Comparison of ENCODE assay signal across 15 cellular contexts in genomic region chr3:30663533-30664241, GRCh38. TPM values are rescaled to one million over a fixed set of nuclear protein-coding genes. Genes with fewer than 3 reads are reported as not detected.
DNase-seq lines count a peak whose midpoint lies in the region; ATAC-seq and TF ChIP-seq lines count a peak whose summit lies in the region.
"Had no signal": no experiment of that assay in that cellular context is flagged by ENCODE, and none has a peak within 500 bp of the region (broad histone marks: within the 10 kb centered on the region; RNA-seq: fewer than 3 reads in every experiment).

No MANE protein-coding gene starts in this region.

- H3K27me3 Mint-ChIP-seq in activated CD4-positive, alpha-beta T cell treated with anti-CD3 and anti-CD28 coated beads, Interleukin-2, amount 10 ng/mL, durations not matched to agents 7 days and 5 days: no peaks in the 10 kb centered on the region
- H3K27me3 Mint-ChIP-seq in activated naive CD8-positive, alpha-beta T cell treated with anti-CD3 and anti-CD28 coated beads, Interleukin-2, amount 10 ng/mL, durations not matched to agents 7 days and 5 days: no peaks in the 10 kb centered on the region

- H3K9me3 Mint-ChIP-seq in activated CD4-positive, alpha-beta T cell treated with anti-CD3 and anti-CD28 coated beads, Interleukin-2, amount 10 ng/mL, durations not matched to agents 7 days and 5 days: no peaks in the 10 kb centered on the region
- H3K9me3 Mint-ChIP-seq in activated naive CD8-positive, alpha-beta T cell treated with anti-CD3 and anti-CD28 coated beads, Interleukin-2, amount 10 ng/mL, durations not matched to agents 7 days and 5 days: no peaks in the 10 kb centered on the region

- H3K36me3 ChIP-seq in DND-41 (ENCODE audit: insufficient read depth, low read length) (peaks cover 28% of the 10 kb centered on the region), neutrophil (peaks cover 69% of the 10 kb centered on the region)
- H3K36me3 ChIP-seq: MG63 had no signal

- H3K79me2 ChIP-seq in DND-41 (ENCODE audit: insufficient read depth, low read length): peaks cover 29% of the 10 kb centered on the region

- no peak for ATAC-seq in DND-41 (ENCODE audit: insufficient read depth, low read depth)
- ATAC-seq in activated naive CD8-positive, alpha-beta T cell treated with anti-CD3 and anti-CD28 coated beads, Interleukin-2, amount 10 ng/mL, durations not matched to agents 7 days and 5 days (ENCODE audit: low read depth): no peak
- no peak for ATAC-seq in GM21576 (IDR thresholded peaks at IDR 0.05; ENCODE audit: unreplicated experiment)
- ATAC-seq: A549, psoas muscle had no signal

- no peak for DNase-seq in activated CD4-positive, alpha-beta T cell treated with anti-CD3 and anti-CD28 coated beads, Interleukin-2, amount 10 ng/mL, durations not matched to agents 7 days and 5 days
- no peak for DNase-seq in activated CD4-positive, alpha-beta T cell treated with anti-CD3 and anti-CD28 coated beads, Interleukin-2, amount 50 U/mL, for 48 hours
- no peak for DNase-seq in DND-41
- DNase-seq in activated naive CD8-positive, alpha-beta T cell treated with anti-CD3 and anti-CD28 coated beads, Interleukin-2, amount 10 ng/mL, durations not matched to agents 7 days and 5 days: no peak
- DNase-seq in amygdala (lab: John Stamatoyannopoulos, UW): no peak
- no peak for DNase-seq in NCI-H1105 (lab: John Stamatoyannopoulos, UW)
- DNase-seq: kidney glomerular epithelial cell, MG63, NCI-H1930, NCI-H510A, psoas muscle had no signal

- peaks cover 97% of the 10 kb centered on the region for H3K4me1 ChIP-seq in DND-41 (ENCODE audit: insufficient read depth, low read length)
- H3K4me1 ChIP-seq in neutrophil (ENCODE audit: control insufficient read depth in 1 of 2, insufficient read depth in 1 of 2, low read depth in 1 of 2, low read length in 1 of 2): peaks cover 43 to 55% of the 10 kb centered on the region in 2 experiments

- peak overlapping the region; percentile 83 for H3K27ac Mint-ChIP-seq in activated CD4-positive, alpha-beta T cell treated with anti-CD3 and anti-CD28 coated beads, Interleukin-2, amount 10 ng/mL, durations not matched to agents 7 days and 5 days
- peak overlapping the region; percentile 92 for H3K27ac Mint-ChIP-seq in activated naive CD8-positive, alpha-beta T cell treated with anti-CD3 and anti-CD28 coated beads, Interleukin-2, amount 10 ng/mL, durations not matched to agents 7 days and 5 days

- no peak overlapping the region for H2AFZ ChIP-seq in DND-41 (ENCODE audit: low read depth, low read length)

- H3K4me2 ChIP-seq in DND-41 (ENCODE audit: insufficient read depth, low read length): 0 out of 2 replicates have a peak overlapping the region, but pooled peaks have one; percentile 47
- H3K4me2 ChIP-seq: A549 had no signal

- H3K27ac ChIP-seq in DND-41 (ENCODE audit: low read length) (peak overlapping the region; percentile 73), neutrophil (peak overlapping the region; percentile 80)
- H3K27ac ChIP-seq: psoas muscle, SJSA1 had no signal

- no peaks in the 10 kb centered on the region for H3K27me3 ChIP-seq in DND-41 (ENCODE audit: insufficient read depth, low read length, poor library complexity)
- H3K27me3 ChIP-seq in neutrophil: no peaks in the 10 kb centered on the region
- H3K27me3 ChIP-seq: MG63, SJSA1 had no signal

- peaks cover 95% of the 10 kb centered on the region for H3K4me1 Mint-ChIP-seq in activated CD4-positive, alpha-beta T cell treated with anti-CD3 and anti-CD28 coated beads, Interleukin-2, amount 10 ng/mL, durations not matched to agents 7 days and 5 days
- peaks cover 77% of the 10 kb centered on the region for H3K4me1 Mint-ChIP-seq in activated naive CD8-positive, alpha-beta T cell treated with anti-CD3 and anti-CD28 coated beads, Interleukin-2, amount 10 ng/mL, durations not matched to agents 7 days and 5 days

- peaks cover 74% of the 10 kb centered on the region for H3K36me3 Mint-ChIP-seq in activated CD4-positive, alpha-beta T cell treated with anti-CD3 and anti-CD28 coated beads, Interleukin-2, amount 10 ng/mL, durations not matched to agents 7 days and 5 days (ENCODE audit: low read depth)
- peaks cover 36% of the 10 kb centered on the region for H3K36me3 Mint-ChIP-seq in activated naive CD8-positive, alpha-beta T cell treated with anti-CD3 and anti-CD28 coated beads, Interleukin-2, amount 10 ng/mL, durations not matched to agents 7 days and 5 days

- H3K4me3 ChIP-seq in DND-41 (ENCODE audit: low read depth in 1 of 2, low read length in 2 of 2): no peak overlapping the region
- H3K4me3 ChIP-seq in neutrophil (ENCODE audit: low read depth in 1 of 2, low read length in 1 of 2): peak overlapping the region in 1 of 2 experiments; percentile 0
- H3K4me3 ChIP-seq: A549, MG63, psoas muscle, SJSA1 had no signal

- TF ChIP-seq CTCF in DND-41 (IDR thresholded peaks at IDR 0.05; ENCODE audit: borderline replicate concordance, extremely low read depth, low read length, poor library complexity, severe bottlenecking): no peak
- TF ChIP-seq CTCF in neutrophil (IDR thresholded peaks at IDR 0.05): no peak

- H3K9ac ChIP-seq in DND-41 (ENCODE audit: low read depth, low read length): no peak overlapping the region

- H3K9me3 ChIP-seq in DND-41 (ENCODE audit: insufficient read depth, low read length, severe bottlenecking) (no peaks in the 10 kb centered on the region), neutrophil (no peaks in the 10 kb centered on the region)
- H3K9me3 ChIP-seq: A549, MG63, psoas muscle, SJSA1 had no signal

- POLR2A ChIA-PET in activated CD4-positive, alpha-beta T cell treated with anti-CD3 and anti-CD28 coated beads, Interleukin-2, amount 10 ng/mL, durations not matched to agents 7 days and 5 days (lab: Charles Lee): interaction anchor here (0.6 to 1.9 kb wide), 3 partner anchors 9 to 429 kb away, joined by 4 to 6 read pairs (median 4); no protein-coding TSS in a partner anchor
- POLR2A ChIA-PET in activated naive CD8-positive, alpha-beta T cell treated with anti-CD3 and anti-CD28 coated beads, Interleukin-2, amount 10 ng/mL, durations not matched to agents 7 days and 5 days (lab: Charles Lee): interaction anchor here (0.6 to 3.1 kb wide), 7 partner anchors 9 to 131 kb away, joined by 3 to 14 read pairs (median 5); partner anchors contain the start of gene TGFBR2

- no peak overlapping the region for H3K4me3 Mint-ChIP-seq in activated CD4-positive, alpha-beta T cell treated with anti-CD3 and anti-CD28 coated beads, Interleukin-2, amount 10 ng/mL, durations not matched to agents 7 days and 5 days
- peak overlapping the region; percentile 72 for H3K4me3 Mint-ChIP-seq in activated naive CD8-positive, alpha-beta T cell treated with anti-CD3 and anti-CD28 coated beads, Interleukin-2, amount 10 ng/mL, durations not matched to agents 7 days and 5 days

- CTCF ChIA-PET in activated CD4-positive, alpha-beta T cell treated with anti-CD3 and anti-CD28 coated beads, Interleukin-2, amount 10 ng/mL, durations not matched to agents 7 days and 5 days (lab: Charles Lee): interaction anchor here (0.6 to 1.8 kb wide), 7 partner anchors 8 to 487 kb away, joined by 3 to 7 read pairs (median 4); no protein-coding TSS in a partner anchor

- no peaks in the 10 kb centered on the region for H4K20me1 ChIP-seq in DND-41 (ENCODE audit: insufficient read depth, low read length)

RNA-seq across cellular contexts. Expression of gene TGFBR2, which starts 57.3 kb away (rescaled TPM):
- 10 to 100 TPM; 74.4 to 77.8 TPM for total RNA-seq in activated CD4-positive, alpha-beta T cell treated with anti-CD3 and anti-CD28 coated beads, Interleukin-2, amount 10 ng/mL, durations not matched to agents 7 days and 5 days
- 10 to 100 TPM; 86.9 to 92.2 TPM for total RNA-seq in activated naive CD8-positive, alpha-beta T cell treated with anti-CD3 and anti-CD28 coated beads, Interleukin-2, amount 10 ng/mL, durations not matched to agents 7 days and 5 days
